18 cellular contexts compared by ENCODE assay signal in the genomic region with DNA sequence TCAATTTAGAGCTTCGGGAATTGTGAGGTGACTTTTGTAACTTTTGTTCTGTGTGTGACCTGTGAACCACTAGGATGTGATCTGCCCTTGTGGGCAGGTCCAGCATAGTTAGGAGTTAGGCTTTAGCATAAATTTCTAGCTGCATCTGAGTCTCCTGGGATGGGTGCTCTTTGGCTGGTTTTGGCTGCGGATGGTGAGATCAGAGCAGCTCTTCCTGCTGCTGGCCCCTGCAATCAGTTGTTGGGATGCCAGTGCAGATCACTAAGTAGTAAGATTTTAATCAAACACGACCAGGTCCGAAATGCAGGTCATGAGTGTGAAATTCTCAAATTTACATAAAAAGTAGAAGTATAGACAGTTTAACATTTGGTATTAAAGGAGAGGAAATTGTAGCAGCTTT. TPM values are rescaled to one million over a fixed set of nuclear protein-coding genes. Genes with fewer than 3 reads are reported as not detected.
A peak's percentile ranks its signal among the peaks of the same experiment; 100 is the strongest.
DNase-seq lines count a peak whose midpoint lies in the region; ATAC-seq and TF ChIP-seq lines count a peak whose summit lies in the region.
"Had no signal": no experiment of that assay in that cellular context is flagged by ENCODE, and none has a peak within 500 bp of the region (broad histone marks: within the 10 kb centered on the region; RNA-seq: fewer than 3 reads in every experiment).

No MANE protein-coding gene starts in this region.

- no peak for TF ChIP-seq EP300 in sigmoid colon (IDR thresholded peaks at IDR 0.05)

- peaks cover 64% of the 10 kb centered on the region for H4K20me1 ChIP-seq in Loucy (ENCODE audit: insufficient read depth, low read length, poor library complexity, severe bottlenecking)

- H3K9me3 Mint-ChIP-seq in natural killer cell treated with Interleukin-12 subunit alpha and Interleukin-12 subunit beta and Interleukin-15 and Interleukin-18, amount 100 ng/mL, for 72 hours = no peaks in the 10 kb centered on the region
- H3K9me3 Mint-ChIP-seq in natural killer cell (no peaks in the 10 kb centered on the region), Caco-2 (ENCODE audit: unreplicated experiment) (no peaks in the 10 kb centered on the region)
- H3K9me3 Mint-ChIP-seq: CD8-positive, alpha-beta memory T cell; HFFc6 had no signal

- 89 to 90% methylated on average over 4 of the region's 4 CpGs for WGBS in sigmoid colon, 2 donors

- no peak overlapping the region for H3K4me3 ChIP-seq in Loucy (ENCODE audit: low read length, poor library complexity, severe bottlenecking)
- H3K4me3 ChIP-seq in sigmoid colon = no peak overlapping the region
- H3K4me3 ChIP-seq in Caco-2 (ENCODE audit: low read depth, low read length) = no peak overlapping the region
- H3K4me3 ChIP-seq: BLaER1 had no signal

- no peak overlapping the region for H3K4me3 Mint-ChIP-seq in natural killer cell treated with Interleukin-12 subunit alpha and Interleukin-12 subunit beta and Interleukin-15 and Interleukin-18, amount 100 ng/mL, for 72 hours
- no peak overlapping the region for H3K4me3 Mint-ChIP-seq in natural killer cell
- no peak overlapping the region for H3K4me3 Mint-ChIP-seq in Caco-2 (ENCODE audit: unreplicated experiment)
- H3K4me3 Mint-ChIP-seq: CD8-positive, alpha-beta memory T cell; HFFc6 had no signal

- H3K27me3 ChIP-seq in Loucy (ENCODE audit: insufficient read depth, low read length, poor library complexity, severe bottlenecking) = no peaks in the 10 kb centered on the region
- no peaks in the 10 kb centered on the region for H3K27me3 ChIP-seq in sigmoid colon
- H3K27me3 ChIP-seq in Caco-2 (replicated peaks; ENCODE audit: control insufficient read depth, insufficient read depth, low read length) = no peaks in the 10 kb centered on the region
- H3K27me3 ChIP-seq: BLaER1 had no signal

- peak overlapping the region; percentile 90 for H3K4me2 ChIP-seq in Loucy (ENCODE audit: low read depth, low read length, poor library complexity, severe bottlenecking)
- H3K4me2 ChIP-seq: BLaER1, KMS-11 had no signal

- H3K4me1 Mint-ChIP-seq in natural killer cell treated with Interleukin-12 subunit alpha and Interleukin-12 subunit beta and Interleukin-15 and Interleukin-18, amount 100 ng/mL, for 72 hours (ENCODE audit: low read depth in 2 of 2) = peaks cover 26 to 30% of the 10 kb centered on the region in 2 donors
- H3K4me1 Mint-ChIP-seq in natural killer cell (peaks cover 40 to 52% of the 10 kb centered on the region in 2 donors), Caco-2 (ENCODE audit: low read depth, unreplicated experiment) (peaks cover 34% of the 10 kb centered on the region)

- H3F3A ChIP-seq in Loucy (ENCODE audit: low read depth) = no peaks in the 10 kb centered on the region

- H3K36me3 ChIP-seq in Loucy (ENCODE audit: insufficient read depth, low read length) = peaks cover 40% of the 10 kb centered on the region
- H3K36me3 ChIP-seq in sigmoid colon = peaks cover 0 to 26% (median 5%) of the 10 kb centered on the region in 4 donors
- H3K36me3 ChIP-seq in Caco-2 (ENCODE audit: control insufficient read depth, insufficient read depth, low read length) = peaks cover 8% of the 10 kb centered on the region

- no peak overlapping the region for H2AFZ ChIP-seq in Loucy (ENCODE audit: low read length)

- peak; percentile 12 for DNase-seq in natural killer cell treated with Interleukin-12 subunit alpha and Interleukin-12 subunit beta and Interleukin-15 and Interleukin-18, amount 100 ng/mL, for 72 hours (ENCODE audit: low spot score)
- DNase-seq in natural killer cell (no peak), left lobe of liver (ENCODE audit: low spot score) (no peak), sigmoid colon (peak; percentile 4), Caco-2 (no peak)
- DNase-seq: CD8-positive, alpha-beta memory T cell; HFFc6; NCI-H1105; NCI-H2029 treated with DMSO at 0.1 percent for 48 hours; NCI-H345; NCI-H524; NCI-H82 had no signal

- peaks cover 17% of the 10 kb centered on the region for H3K36me3 Mint-ChIP-seq in natural killer cell treated with Interleukin-12 subunit alpha and Interleukin-12 subunit beta and Interleukin-15 and Interleukin-18, amount 100 ng/mL, for 72 hours
- H3K36me3 Mint-ChIP-seq in natural killer cell = no peaks in the 10 kb centered on the region
- H3K36me3 Mint-ChIP-seq in Caco-2 (ENCODE audit: insufficient read depth, unreplicated experiment) = peaks cover 85% of the 10 kb centered on the region

- H3K79me2 ChIP-seq in Loucy (ENCODE audit: insufficient read depth, low read length) = peaks cover 98% of the 10 kb centered on the region

- TF ChIP-seq POLR2A in sigmoid colon (IDR thresholded peaks at IDR 0.05) = no peak

- intact Hi-C loops in natural killer cell (cut with micrococcal nuclease) (no loop called here), sigmoid colon (cut with DNase I) (no loop called here), Caco-2 (cut with micrococcal nuclease; ENCODE audit: unreplicated experiment) (no loop called here)

- no TSS peak for BruUV-seq in Caco-2 (replicated peaks; lab: Mats Ljungman, UMichigan)

- H3K4me1 ChIP-seq in Loucy (ENCODE audit: insufficient read depth, low read length, poor library complexity, severe bottlenecking) (peaks cover 39% of the 10 kb centered on the region), sigmoid colon (peaks cover 0 to 17% (median 4%) of the 10 kb centered on the region in 4 donors), Caco-2 (peaks cover 14% of the 10 kb centered on the region)

- no peak overlapping the region for H3K27ac ChIP-seq in sigmoid colon
- H3K27ac ChIP-seq: BLaER1, KMS-11 had no signal

- H3K9me3 ChIP-seq in Loucy (ENCODE audit: insufficient read depth, low read depth, low read length) (no peaks in the 10 kb centered on the region), sigmoid colon (no peaks in the 10 kb centered on the region), Caco-2 (0 out of 2 replicates have a peak, but pooled peaks cover 3% of the 10 kb centered on the region)
- H3K9me3 ChIP-seq: BLaER1 had no signal

- TF ChIP-seq CTCF in natural killer cell (IDR thresholded peaks at IDR 0.05) = no peak
- no peak for TF ChIP-seq CTCF in Loucy (conservative IDR thresholded peaks at IDR 0.05; ENCODE audit: low read length)
- no peak for TF ChIP-seq CTCF in sigmoid colon (IDR thresholded peaks at IDR 0.05)
- TF ChIP-seq CTCF in Caco-2 (IDR thresholded peaks at IDR 0.05; ENCODE audit: insufficient read depth in 1 of 2, low read depth in 1 of 2, low read length in 1 of 2, severe bottlenecking in 1 of 2, unreplicated experiment in 1 of 2) = no peak

- H3K9ac ChIP-seq in Loucy (ENCODE audit: low read depth, low read length, poor library complexity, severe bottlenecking) = no peak overlapping the region
- H3K9ac ChIP-seq: BLaER1, KMS-11 had no signal

- POLR2A ChIA-PET in Caco-2 (lab: Charles Lee) = interaction anchor here (0.7 to 1.1 kb wide), 2 partner anchors 9 to 22 kb away, joined by 3 read pairs; no protein-coding TSS in a partner anchor

- ATAC-seq in natural killer cell treated with Interleukin-12 subunit alpha and Interleukin-12 subunit beta and Interleukin-15 and Interleukin-18, amount 100 ng/mL, for 72 hours = no peak
- ATAC-seq in natural killer cell = no peak
- peak; percentile 12 for ATAC-seq in left lobe of liver
- ATAC-seq in GM21825 (IDR thresholded peaks at IDR 0.05; ENCODE audit: unreplicated experiment) = no peak
- no peak for ATAC-seq in HG02938 (IDR thresholded peaks at IDR 0.05; ENCODE audit: unreplicated experiment)
- ATAC-seq: Right ventricle myocardium inferior had no signal

- no peaks in the 10 kb centered on the region for H3K9me2 ChIP-seq in Loucy (replicated peaks; ENCODE audit: low read depth, low read length)

- no peaks in the 10 kb centered on the region for H3K27me3 Mint-ChIP-seq in natural killer cell treated with Interleukin-12 subunit alpha and Interleukin-12 subunit beta and Interleukin-15 and Interleukin-18, amount 100 ng/mL, for 72 hours
- no peaks in the 10 kb centered on the region for H3K27me3 Mint-ChIP-seq in natural killer cell (ENCODE audit: low read depth in 2 of 2)
- no peaks in the 10 kb centered on the region for H3K27me3 Mint-ChIP-seq in Caco-2 (ENCODE audit: insufficient read depth, unreplicated experiment)
- H3K27me3 Mint-ChIP-seq: CD8-positive, alpha-beta memory T cell had no signal

- CTCF ChIA-PET in Caco-2 (lab: Charles Lee) = interaction anchor here (0.9 kb wide), 1 partner anchor 15 kb away, joined by 3 read pairs; no protein-coding TSS in a partner anchor

- peak overlapping the region in 1 of 2 donors; percentile 48 for H3K27ac Mint-ChIP-seq in natural killer cell treated with Interleukin-12 subunit alpha and Interleukin-12 subunit beta and Interleukin-15 and Interleukin-18, amount 100 ng/mL, for 72 hours
- H3K27ac Mint-ChIP-seq in natural killer cell (peak overlapping the region in 1 of 2 donors; percentile 45), Caco-2 (ENCODE audit: unreplicated experiment) (no peak overlapping the region)
- H3K27ac Mint-ChIP-seq: HFFc6 had no signal

RNA-seq across cellular contexts. Expression of gene CEBPG, which starts 8.5 kb away (rescaled TPM):
- total RNA-seq in natural killer cell treated with Interleukin-12 subunit alpha and Interleukin-12 subunit beta and Interleukin-15 and Interleukin-18, amount 100 ng/mL, for 72 hours = 10 to 100 TPM; 26.3 to 29.2 TPM
- total RNA-seq in natural killer cell (10 to 100 TPM; 22.3 to 28.1 (median 23.9) TPM), left lobe of liver (15.5 TPM), sigmoid colon (10 to 100 TPM; 18.6 to 27.8 (median 23.0) TPM), Caco-2 (2022) (74.9 and 79.4 TPM in 2 replicates)
- polyA plus RNA-seq in sigmoid colon = 10 to 100 TPM; 44.2 to 84.6 (median 64.9) TPM

Comparison
In these comparisons a context has a peak if more than half of its experiments do, and no peak if none do; other contexts are left out.
1. DNase-seq: peak in natural killer cell treated with Interleukin-12 subunit alpha and Interleukin-12 subunit beta and Interleukin-15 and Interleukin-18, amount 100 ng/mL, for 72 hours (single experiment) and sigmoid colon (single experiment); none in natural killer cell (single experiment), left lobe of liver (single experiment) and Caco-2 (0 of 2).